ENCODE assay signal across 1 cellular context in genomic region chr17:48037036-48037881, GRCh38.
TF ChIP-seq lines count a peak whose summit lies in the region.

Gene COPZ2 (minus strand): TSS chr17:48037797. CDS start chr17:48037777, 20 bp downstream.

TF ChIP-seq in GM12878, 131 proteins besides CTCF, POLR2A, EP300 and RAD21 (continued from another document and continues in another):
- 0 out of 2 replicates have a peak, but pooled peaks have one; percentile 11 for TF ChIP-seq BRCA1 (IDR thresholded peaks at IDR 0.05; ENCODE audit: low read depth, low read length)
- TF ChIP-seq RELB (IDR thresholded peaks at IDR 0.05; ENCODE audit: low read depth), result no peak
- TF ChIP-seq EED (IDR thresholded peaks at IDR 0.05; ENCODE audit: low read depth), result no peak
- TF ChIP-seq MTA3 (IDR thresholded peaks at IDR 0.05; ENCODE audit: borderline replicate concordance, low read length), result no peak
- TF ChIP-seq ESRRA (IDR thresholded peaks at IDR 0.05; ENCODE audit: low read length), result no peak
- TF ChIP-seq BACH1 (IDR thresholded peaks at IDR 0.05; ENCODE audit: borderline replicate concordance), result 0 out of 2 replicates have a peak, but pooled peaks have one; percentile 21
- TF ChIP-seq HDAC6 (IDR thresholded peaks at IDR 0.05; ENCODE audit: unreplicated experiment), result no peak
- peak; percentile 33; the same call in 1 of the 2 replicates for TF ChIP-seq CHD2 (IDR thresholded peaks at IDR 0.05; ENCODE audit: borderline replicate concordance, low read depth, low read length)
- TF ChIP-seq POU2F2 (IDR thresholded peaks at IDR 0.05; ENCODE audit: borderline replicate concordance, low read depth, low read length), result no peak
- 0 out of 2 replicates have a peak, but pooled peaks have one; percentile 10 for TF ChIP-seq NR2F1 (conservative IDR thresholded peaks at IDR 0.05)
- TF ChIP-seq CUX1 (IDR thresholded peaks at IDR 0.05; ENCODE audit: insufficient replicate concordance, low read depth, low read length), result no peak
- no peak for TF ChIP-seq IRF4 (IDR thresholded peaks at IDR 0.05; ENCODE audit: low read depth, low read length)
- TF ChIP-seq PBX3 (IDR thresholded peaks at IDR 0.05; ENCODE audit: insufficient replicate concordance, low read depth, low read length), result no peak
- TF ChIP-seq ZNF24 (IDR thresholded peaks at IDR 0.05), result 0 out of 2 replicates have a peak, but pooled peaks have one; percentile 19
- no peak for TF ChIP-seq KAT2A (conservative IDR thresholded peaks at IDR 0.05; ENCODE audit: control insufficient read depth, low read depth, low read length)
- 0 out of 2 replicates have a peak, but pooled peaks have one; percentile 19 for TF ChIP-seq ELK1 (IDR thresholded peaks at IDR 0.05; ENCODE audit: low read depth, low read length)
- no peak for TF ChIP-seq TAF1 (IDR thresholded peaks at IDR 0.05; ENCODE audit: borderline replicate concordance, low read depth, low read length)
- TF ChIP-seq SUPT20H (IDR thresholded peaks at IDR 0.05; ENCODE audit: borderline replicate concordance, control insufficient read depth, low read depth, low read length), result no peak
- peak; percentile 30; the same call in 1 of the 2 replicates for TF ChIP-seq SMC3 (IDR thresholded peaks at IDR 0.05; ENCODE audit: borderline replicate concordance, low read length)
- no peak for TF ChIP-seq CREM (IDR thresholded peaks at IDR 0.05; ENCODE audit: low read depth)
- TF ChIP-seq RCOR1 (conservative IDR thresholded peaks at IDR 0.05; ENCODE audit: low read depth, low read length), result no peak
- peak; percentile 48 for TF ChIP-seq IKZF1 (conservative IDR thresholded peaks at IDR 0.05)
- TF ChIP-seq ATF3 (IDR thresholded peaks at IDR 0.05; ENCODE audit: borderline replicate concordance, extremely low read depth, low read depth, low read length), result no peak
- no peak for TF ChIP-seq HDAC2 (IDR thresholded peaks at IDR 0.05)
- TF ChIP-seq EZH2 (IDR thresholded peaks at IDR 0.05; ENCODE audit: borderline replicate concordance, control insufficient read depth, low read depth, low read length), result no peak
- TF ChIP-seq LARP7 (IDR thresholded peaks at IDR 0.05), result peak; percentile 39; the same call in 1 of the 2 replicates
- TF ChIP-seq REST (IDR thresholded peaks at IDR 0.05; ENCODE audit: low read depth, low read length), result no peak
- TF ChIP-seq BCL3 (IDR thresholded peaks at IDR 0.05; ENCODE audit: borderline replicate concordance, insufficient read depth, low read depth, low read length, poor library complexity, severe bottlenecking), result no peak
- TF ChIP-seq ZNF274 (IDR thresholded peaks at IDR 0.05; ENCODE audit: insufficient read depth, insufficient read length), result no peak
- TF ChIP-seq RELA (IDR thresholded peaks at IDR 0.05; ENCODE audit: borderline replicate concordance, partially characterized antibody), result no peak
- TF ChIP-seq CEBPZ (IDR thresholded peaks at IDR 0.05; ENCODE audit: low read depth, low read length), result no peak
- TF ChIP-seq MTA2 (IDR thresholded peaks at IDR 0.05; ENCODE audit: low read depth), result no peak
- no peak for TF ChIP-seq GABPA (IDR thresholded peaks at IDR 0.05; ENCODE audit: low read depth)
- TF ChIP-seq HCFC1 (IDR thresholded peaks at IDR 0.05; ENCODE audit: low read length), result no peak; the same call in 1 of the 2 replicates
- peak; percentile 47; the same call in 1 of the 2 replicates for TF ChIP-seq MLLT1 (IDR thresholded peaks at IDR 0.05)
- peak; percentile 83; the same call in 1 of the 2 replicates for TF ChIP-seq SMARCA5 (IDR thresholded peaks at IDR 0.05)
- peak; percentile 32; the same call in 1 of the 2 replicates for TF ChIP-seq TCF12 (IDR thresholded peaks at IDR 0.05; ENCODE audit: low read depth, low read length)
- TF ChIP-seq SIN3A (IDR thresholded peaks at IDR 0.05; ENCODE audit: low read depth, low read length), result peak; percentile 45; the same call in 1 of the 2 replicates
- TF ChIP-seq DPF2 (IDR thresholded peaks at IDR 0.05), result 0 out of 2 replicates have a peak, but pooled peaks have one; percentile 64
